Comparison of ENCODE assay signal across 19 cellular contexts in genomic region chrX:49976682-49977197, GRCh38. TPM values are rescaled to one million over a fixed set of nuclear protein-coding genes. Genes with fewer than 3 reads are reported as not detected.
DNase-seq lines count a peak whose midpoint lies in the region; TF ChIP-seq lines count a peak whose summit lies in the region.
"Had no signal": no experiment of that assay in that cellular context is flagged by ENCODE, and none has a peak within 500 bp of the region (broad histone marks: within the 10 kb centered on the region; RNA-seq: fewer than 3 reads in every experiment).

No MANE protein-coding gene starts in this region.

- H3K27me3 Mint-ChIP-seq in Caco-2 (ENCODE audit: insufficient read depth, unreplicated experiment) (no peaks in the 10 kb centered on the region), chondrocyte (ENCODE audit: low read depth) (no peaks in the 10 kb centered on the region)
- H3K27me3 Mint-ChIP-seq: CD4-positive, alpha-beta T cell had no signal

- no peak for TF ChIP-seq POLR2A in breast epithelium (IDR thresholded peaks at IDR 0.05)

- DNase-seq in Caco-2, result peak in 1 of 2 experiments; percentile 5
- no peak for DNase-seq in SJCRH30
- peak; percentile 1 for DNase-seq in medulla oblongata (ENCODE audit: extremely low spot score)
- no peak for DNase-seq in GM03348 (ENCODE audit: low spot score)
- no peak for DNase-seq in chondrocyte (ENCODE audit: low spot score)
- no peak for DNase-seq in breast epithelium (ENCODE audit: low spot score in 2 of 2)
- DNase-seq: CD4-positive, alpha-beta T cell; COR-L47; DMS79 treated with DMSO at 0.1 percent for 48 hours; GM23248; H9; MM.1S; NCI-H1105; NCI-H146; NCI-H2029; NCI-H69 had no signal

- H3K27ac Mint-ChIP-seq in Caco-2 (ENCODE audit: unreplicated experiment), result peak overlapping the region; percentile 50
- no peak overlapping the region for H3K27ac Mint-ChIP-seq in chondrocyte (ENCODE audit: unreplicated experiment)
- H3K27ac Mint-ChIP-seq: CD4-positive, alpha-beta T cell; H9 had no signal

- POLR2A ChIA-PET in Caco-2 (lab: Charles Lee) (no interaction called here), HEK293 (lab: Yijun Ruan, JAX) (no interaction called here)

- H3K27me3 ChIP-seq in Caco-2 (replicated peaks; ENCODE audit: control insufficient read depth, insufficient read depth, low read length), result no peaks in the 10 kb centered on the region
- no peaks in the 10 kb centered on the region for H3K27me3 ChIP-seq in SJCRH30
- peaks cover 0 to 19% of the 10 kb centered on the region in 2 donors for H3K27me3 ChIP-seq in breast epithelium

- H3K4me3 ChIP-seq in Caco-2 (ENCODE audit: low read depth, low read length) (no peak overlapping the region), HEK293 (ENCODE audit: low read depth, low read length) (no peak overlapping the region), SJCRH30 (no peak overlapping the region), breast epithelium (no peak overlapping the region)
- H3K4me3 ChIP-seq: GM23248, K562 had no signal

- CTCF ChIA-PET in Caco-2 (lab: Charles Lee) (no interaction called here), HEK293 (lab: Yijun Ruan, JAX) (no interaction called here)

- H3K36me3 Mint-ChIP-seq in Caco-2 (ENCODE audit: insufficient read depth, unreplicated experiment) (peaks cover 30% of the 10 kb centered on the region), chondrocyte (ENCODE audit: low read depth) (no peaks in the 10 kb centered on the region)

- H3K4me1 Mint-ChIP-seq in Caco-2 (ENCODE audit: low read depth, unreplicated experiment) (peaks cover 29% of the 10 kb centered on the region), chondrocyte (ENCODE audit: low read depth) (no peaks in the 10 kb centered on the region)
- H3K4me1 Mint-ChIP-seq: H9 had no signal

- no TSS peak for BruUV-seq in Caco-2 (replicated peaks; lab: Mats Ljungman, UMichigan)

- TF ChIP-seq CTCF in Caco-2 (IDR thresholded peaks at IDR 0.05; ENCODE audit: insufficient read depth in 1 of 2, low read depth in 1 of 2, low read length in 1 of 2, severe bottlenecking in 1 of 2, unreplicated experiment in 1 of 2), result no peak
- TF ChIP-seq CTCF in HEK293 (tag by site-specific recombination; IDR thresholded peaks at IDR 0.05), result no peak
- TF ChIP-seq CTCF in chondrocyte (IDR thresholded peaks at IDR 0.05), result no peak
- no peak for TF ChIP-seq CTCF in breast epithelium (IDR thresholded peaks at IDR 0.05)

- no peaks in the 10 kb centered on the region for H3K36me3 ChIP-seq in Caco-2 (ENCODE audit: control insufficient read depth, insufficient read depth, low read length)
- H3K36me3 ChIP-seq in HEK293 (ENCODE audit: control insufficient read depth in 2 of 2, insufficient read depth in 1 of 2, low read length in 2 of 2), result no peaks in the 10 kb centered on the region
- H3K36me3 ChIP-seq in SJCRH30, result no peaks in the 10 kb centered on the region
- no peaks in the 10 kb centered on the region for H3K36me3 ChIP-seq in breast epithelium

- no peak overlapping the region for H3K27ac ChIP-seq in HEK293 (ENCODE audit: extremely low read depth, low read depth, low read length)
- peak overlapping the region; percentile 87 for H3K27ac ChIP-seq in SJCRH30
- H3K27ac ChIP-seq in breast epithelium, result no peak overlapping the region
- H3K27ac ChIP-seq: GM23248, HL-60 had no signal

- H3K4me1 ChIP-seq in Caco-2, result no peaks in the 10 kb centered on the region
- H3K4me1 ChIP-seq in HEK293 (ENCODE audit: control insufficient read depth, insufficient read depth, low read length), result peaks cover 9% of the 10 kb centered on the region; the same call in 1 of the 2 replicates
- peaks cover 48% of the 10 kb centered on the region for H3K4me1 ChIP-seq in SJCRH30
- no peaks in the 10 kb centered on the region for H3K4me1 ChIP-seq in breast epithelium

- H3K9me3 Mint-ChIP-seq in Caco-2 (ENCODE audit: unreplicated experiment), result no peaks in the 10 kb centered on the region
- H3K9me3 Mint-ChIP-seq in chondrocyte (ENCODE audit: low read depth), result peaks cover 11% of the 10 kb centered on the region
- H3K9me3 Mint-ChIP-seq: CD4-positive, alpha-beta T cell had no signal

- H3K9me3 ChIP-seq in Caco-2 (no peaks in the 10 kb centered on the region), HEK293 (ENCODE audit: control insufficient read depth, insufficient read depth, low read depth, low read length) (no peaks in the 10 kb centered on the region), SJCRH30 (replicated peaks) (no peaks in the 10 kb centered on the region), breast epithelium (no peaks in the 10 kb centered on the region)

- H3K4me3 Mint-ChIP-seq in Caco-2 (ENCODE audit: unreplicated experiment) (no peak overlapping the region), chondrocyte (ENCODE audit: unreplicated experiment) (no peak overlapping the region)
- H3K4me3 Mint-ChIP-seq: CD4-positive, alpha-beta T cell; H9 had no signal

- intact Hi-C loops in Caco-2 (cut with micrococcal nuclease; ENCODE audit: unreplicated experiment), result no loop called here
- intact Hi-C loops in breast epithelium (cut with DNase I; ENCODE audit: low total_unique reads), result no loop called here

TF ChIP-seq in HEK293, 187 proteins besides CTCF, POLR2A, EP300 and RAD21 (continues in another document):
- TF ChIP-seq ZNF48 (tag by site-specific recombination; IDR thresholded peaks at IDR 0.05) (no peak), TRIM28 (IDR thresholded peaks at IDR 0.05; ENCODE audit: borderline replicate concordance, low read length) (peak; percentile 77), ZNF280D (tag by site-specific recombination; IDR thresholded peaks at IDR 0.05) (no peak)
- TF ChIP-seq, protein P1, sequence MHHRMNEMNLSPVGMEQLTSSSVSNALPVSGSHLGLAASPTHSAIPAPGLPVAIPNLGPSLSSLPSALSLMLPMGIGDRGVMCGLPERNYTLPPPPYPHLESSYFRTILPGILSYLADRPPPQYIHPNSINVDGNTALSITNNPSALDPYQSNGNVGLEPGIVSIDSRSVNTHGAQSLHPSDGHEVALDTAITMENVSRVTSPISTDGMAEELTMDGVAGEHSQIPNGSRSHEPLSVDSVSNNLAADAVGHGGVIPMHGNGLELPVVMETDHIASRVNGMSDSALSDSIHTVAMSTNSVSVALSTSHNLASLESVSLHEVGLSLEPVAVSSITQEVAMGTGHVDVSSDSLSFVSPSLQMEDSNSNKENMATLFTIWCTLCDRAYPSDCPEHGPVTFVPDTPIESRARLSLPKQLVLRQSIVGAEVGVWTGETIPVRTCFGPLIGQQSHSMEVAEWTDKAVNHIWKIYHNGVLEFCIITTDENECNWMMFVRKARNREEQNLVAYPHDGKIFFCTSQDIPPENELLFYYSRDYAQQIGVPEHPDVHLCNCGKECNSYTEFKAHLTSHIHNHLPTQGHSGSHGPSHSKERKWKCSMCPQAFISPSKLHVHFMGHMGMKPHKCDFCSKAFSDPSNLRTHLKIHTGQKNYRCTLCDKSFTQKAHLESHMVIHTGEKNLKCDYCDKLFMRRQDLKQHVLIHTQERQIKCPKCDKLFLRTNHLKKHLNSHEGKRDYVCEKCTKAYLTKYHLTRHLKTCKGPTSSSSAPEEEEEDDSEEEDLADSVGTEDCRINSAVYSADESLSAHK (tag by site-specific recombination; IDR thresholded peaks at IDR 0.05), result peak; percentile 54; the same call in 1 of the 2 replicates
- TF ChIP-seq, protein P2, sequence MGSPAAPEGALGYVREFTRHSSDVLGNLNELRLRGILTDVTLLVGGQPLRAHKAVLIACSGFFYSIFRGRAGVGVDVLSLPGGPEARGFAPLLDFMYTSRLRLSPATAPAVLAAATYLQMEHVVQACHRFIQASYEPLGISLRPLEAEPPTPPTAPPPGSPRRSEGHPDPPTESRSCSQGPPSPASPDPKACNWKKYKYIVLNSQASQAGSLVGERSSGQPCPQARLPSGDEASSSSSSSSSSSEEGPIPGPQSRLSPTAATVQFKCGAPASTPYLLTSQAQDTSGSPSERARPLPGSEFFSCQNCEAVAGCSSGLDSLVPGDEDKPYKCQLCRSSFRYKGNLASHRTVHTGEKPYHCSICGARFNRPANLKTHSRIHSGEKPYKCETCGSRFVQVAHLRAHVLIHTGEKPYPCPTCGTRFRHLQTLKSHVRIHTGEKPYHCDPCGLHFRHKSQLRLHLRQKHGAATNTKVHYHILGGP (tag by site-specific recombination; IDR thresholded peaks at IDR 0.05), result 0 out of 2 replicates have a peak, but pooled peaks have one; percentile 20

RNA-seq across cellular contexts. Expression of gene CLCN5, which starts 54.3 kb away (rescaled TPM):
- 61.0 and 70.0 TPM in 2 replicates for total RNA-seq in Caco-2 (2022)
- total RNA-seq in SJCRH30 (2014; rRNA removed; shearing (Covaris generic)), result 60.7 and 62.4 TPM in 2 replicates
- 11.8 to 17.9 TPM (median 12.4 TPM) in 3 replicates for total RNA-seq in chondrocyte
- total RNA-seq in breast epithelium, result 1 to 10 TPM; 5.0 to 7.5 (median 6.6) TPM
